11 cellular contexts compared by ENCODE assay signal in genomic region chr1:111227434-111227833, GRCh38. TPM values are rescaled to one million over a fixed set of nuclear protein-coding genes. Genes with fewer than 3 reads are reported as not detected.
DNase-seq lines count a peak whose midpoint lies in the region; ATAC-seq and TF ChIP-seq lines count a peak whose summit lies in the region.
"Had no signal": no experiment of that assay in that cellular context is flagged by ENCODE, and none has a peak within 500 bp of the region (broad histone marks: within the 10 kb centered on the region; RNA-seq: fewer than 3 reads in every experiment).

CHI3L2 (plus strand) TSS chr1:111227713; CDS start chr1:111227730, 17 bp downstream.

- H3K36me3 ChIP-seq in mammary epithelial cell (ENCODE audit: insufficient read depth, low read length) (no peaks in the 10 kb centered on the region), lung (ENCODE audit: control insufficient read depth in 2 of 2, insufficient read depth in 2 of 2, low read length in 2 of 2) (no peaks in the 10 kb centered on the region), thyroid gland (no peaks in the 10 kb centered on the region)

- H3K9me3 Mint-ChIP-seq in activated CD4-positive, alpha-beta memory T cell treated with anti-CD3 and anti-CD28 coated beads for 36 hours, result no peaks in the 10 kb centered on the region
- H3K9me3 Mint-ChIP-seq in activated CD4-positive, alpha-beta memory T cell treated with anti-CD3 and anti-CD28 coated beads, Interleukin-2, amount 10 ng/mL, durations not matched to agents 7 days and 5 days, result no peaks in the 10 kb centered on the region

- H4K20me1 ChIP-seq in mammary epithelial cell (ENCODE audit: insufficient read depth, low read length), result no peaks in the 10 kb centered on the region

- dilution Hi-C loops in mammary epithelial cell (cut with HindIII; ENCODE audit: low sequenced_read_pairs), result loop anchor here (5.0 kb wide), 1 partner anchor 100 kb away; no protein-coding TSS in a partner anchor

- H3K4me3 Mint-ChIP-seq in activated CD4-positive, alpha-beta memory T cell treated with anti-CD3 and anti-CD28 coated beads for 36 hours, result no peak within 1 kb of the TSS
- no peak within 1 kb of the TSS for H3K4me3 Mint-ChIP-seq in activated CD4-positive, alpha-beta memory T cell treated with anti-CD3 and anti-CD28 coated beads, Interleukin-2, amount 10 ng/mL, durations not matched to agents 7 days and 5 days

- no peaks in the 10 kb centered on the region for H3K27me3 Mint-ChIP-seq in activated CD4-positive, alpha-beta memory T cell treated with anti-CD3 and anti-CD28 coated beads for 36 hours
- no peaks in the 10 kb centered on the region for H3K27me3 Mint-ChIP-seq in activated CD4-positive, alpha-beta memory T cell treated with anti-CD3 and anti-CD28 coated beads, Interleukin-2, amount 10 ng/mL, durations not matched to agents 7 days and 5 days

- intact Hi-C loops in activated CD4-positive, alpha-beta memory T cell treated with anti-CD3 and anti-CD28 coated beads for 36 hours (cut with micrococcal nuclease), result no loop called here
- intact Hi-C loops in mammary epithelial cell (cut with micrococcal nuclease), result no loop called here
- intact Hi-C loops in thyroid gland (cut with DNase I), result no loop called here

- peak within 1 kb of the TSS; percentile 42 for H3K27ac Mint-ChIP-seq in activated CD4-positive, alpha-beta memory T cell treated with anti-CD3 and anti-CD28 coated beads for 36 hours
- no peak within 1 kb of the TSS for H3K27ac Mint-ChIP-seq in activated CD4-positive, alpha-beta memory T cell treated with anti-CD3 and anti-CD28 coated beads, Interleukin-2, amount 10 ng/mL, durations not matched to agents 7 days and 5 days

- no peaks in the 10 kb centered on the region for H3K36me3 Mint-ChIP-seq in activated CD4-positive, alpha-beta memory T cell treated with anti-CD3 and anti-CD28 coated beads for 36 hours
- H3K36me3 Mint-ChIP-seq in activated CD4-positive, alpha-beta memory T cell treated with anti-CD3 and anti-CD28 coated beads, Interleukin-2, amount 10 ng/mL, durations not matched to agents 7 days and 5 days (ENCODE audit: low read depth), result peaks cover 3% of the 10 kb centered on the region

- POLR2A ChIA-PET in activated CD4-positive, alpha-beta memory T cell treated with anti-CD3 and anti-CD28 coated beads for 36 hours (lab: Charles Lee), result interaction anchor here (0.7 kb wide), 1 partner anchor 8 kb away, joined by 5 read pairs; no protein-coding TSS in a partner anchor
- POLR2A ChIA-PET in activated CD4-positive, alpha-beta memory T cell treated with anti-CD3 and anti-CD28 coated beads, Interleukin-2, amount 10 ng/mL, durations not matched to agents 7 days and 5 days (lab: Charles Lee), result interaction anchor here (0.7 to 3.5 kb wide), 3 partner anchors 9 to 24 kb away, joined by 3 to 28 read pairs (median 7); no protein-coding TSS in a partner anchor

- H2AFZ ChIP-seq in mammary epithelial cell (ENCODE audit: low read depth, low read length), result peak within 1 kb of the TSS; percentile 71

- H3K27me3 ChIP-seq in mammary epithelial cell (ENCODE audit: insufficient read depth, low read length) (no peaks in the 10 kb centered on the region), lung (ENCODE audit: control insufficient read depth, insufficient read depth) (no peaks in the 10 kb centered on the region), thyroid gland (no peaks in the 10 kb centered on the region)

- no peak for TF ChIP-seq POLR2A in thyroid gland (IDR thresholded peaks at IDR 0.05)

- no peaks in the 10 kb centered on the region for H3K79me2 ChIP-seq in mammary epithelial cell (ENCODE audit: insufficient read depth, low read length)

- in situ Hi-C loops in mammary epithelial cell (cut with MboI; ENCODE audit: low sequenced_read_pairs in 2 of 2), result loop anchor here in 1 of 2 donors (10.0 kb wide), 1 partner anchor 177 kb away; no protein-coding TSS in a partner anchor

- H3K9me3 ChIP-seq in mammary epithelial cell (replicated peaks; ENCODE audit: insufficient read depth, low read length) (no peaks in the 10 kb centered on the region), lung (ENCODE audit: control insufficient read depth in 2 of 2, insufficient read depth in 1 of 2, low read length in 1 of 2) (no peaks in the 10 kb centered on the region), thyroid gland (no peaks in the 10 kb centered on the region)

- ATAC-seq in lung (ENCODE audit: insufficient read depth, low FRiP score) (peak; percentile 51), HG03442 (IDR thresholded peaks at IDR 0.05; ENCODE audit: unreplicated experiment) (no peak)

- peaks cover 69% of the 10 kb centered on the region for H3K4me1 Mint-ChIP-seq in activated CD4-positive, alpha-beta memory T cell treated with anti-CD3 and anti-CD28 coated beads for 36 hours (ENCODE audit: low read depth)
- peaks cover 65% of the 10 kb centered on the region for H3K4me1 Mint-ChIP-seq in activated CD4-positive, alpha-beta memory T cell treated with anti-CD3 and anti-CD28 coated beads, Interleukin-2, amount 10 ng/mL, durations not matched to agents 7 days and 5 days

- 35% methylated on average over 3 of the region's 3 CpGs for WGBS in mammary epithelial cell (ENCODE audit: low coverage, missing lambda C conversion rate)
- WGBS in lung, 2 donors, result 45 to 46% methylated on average over 3 of the region's 3 CpGs
- 44 to 58% methylated on average over 3 of the region's 3 CpGs for WGBS in thyroid gland, 2 donors

- H3K4me2 ChIP-seq in mammary epithelial cell (ENCODE audit: insufficient read depth, low read depth, low read length), result peak within 1 kb of the TSS; percentile 34

- DNase-seq in activated CD4-positive, alpha-beta memory T cell treated with anti-CD3 and anti-CD28 coated beads for 36 hours, result no peak
- DNase-seq in activated CD4-positive, alpha-beta memory T cell treated with anti-CD3 and anti-CD28 coated beads, Interleukin-2, amount 10 ng/mL, durations not matched to agents 7 days and 5 days, result no peak
- DNase-seq in mammary epithelial cell (peak; percentile 54), lung (ENCODE audit: low spot score) (no peak), thyroid gland (no peak)
- no peak for DNase-seq in stimulated activated CD4-positive, alpha-beta T cell treated with anti-CD3 and anti-CD28 coated beads, Interleukin-4, amount 100 ng/mL, for 24 hours
- DNase-seq in stimulated activated CD8-positive, alpha-beta memory T cell treated with anti-CD3 and anti-CD28 coated beads, Interleukin-4, amount 100 ng/mL, for 48 hours, result no peak
- DNase-seq: effector CD8-positive, alpha-beta T cell; NCI-H446 treated with DMSO at 0.1 percent for 48 hours had no signal

- peak within 1 kb of the TSS; percentile 33 for H3K27ac ChIP-seq in mammary epithelial cell (ENCODE audit: insufficient read depth, low read depth, low read length)
- no peak within 1 kb of the TSS for H3K27ac ChIP-seq in lung (ENCODE audit: low read depth in 1 of 2, low read length in 1 of 2)
- peak within 1 kb of the TSS; percentile 77 to 94 (median 87) for H3K27ac ChIP-seq in thyroid gland
- H3K27ac ChIP-seq: VCaP had no signal

- CTCF ChIA-PET in activated CD4-positive, alpha-beta memory T cell treated with anti-CD3 and anti-CD28 coated beads for 36 hours (lab: Charles Lee), result interaction anchor here (0.7 to 12.9 kb wide), 5 partner anchors 12 to 542 kb away, joined by 3 to 169 read pairs (median 3); no protein-coding TSS in a partner anchor
- CTCF ChIA-PET in activated CD4-positive, alpha-beta memory T cell treated with anti-CD3 and anti-CD28 coated beads, Interleukin-2, amount 10 ng/mL, durations not matched to agents 7 days and 5 days (lab: Charles Lee), result no interaction called here
- CTCF ChIA-PET in mammary epithelial cell (lab: Charles Lee; ENCODE audit: low non-redundant PET), result no interaction called here

- BruUV-seq in mammary epithelial cell (replicated peaks; lab: Mats Ljungman, UMichigan), result no TSS peak

- TF ChIP-seq CTCF in mammary epithelial cell (conservative IDR thresholded peaks at IDR 0.05 in 1 of 2, IDR thresholded peaks at IDR 0.05 in 1 of 2; ENCODE audit: extremely low read depth in 1 of 2, insufficient read depth in 1 of 2, low read depth in 1 of 2, low read length in 2 of 2), result no peak
- no peak for TF ChIP-seq CTCF in lung (IDR thresholded peaks at IDR 0.05; ENCODE audit: control extremely low read depth, extremely low read depth)
- TF ChIP-seq CTCF in thyroid gland (IDR thresholded peaks at IDR 0.05), result no peak

- peak within 1 kb of the TSS; percentile 39 for H3K9ac ChIP-seq in mammary epithelial cell (ENCODE audit: insufficient read depth, low read length)

- H3K4me3 ChIP-seq in mammary epithelial cell (replicated peaks in 1 of 3; ENCODE audit: insufficient read depth in 1 of 3, low read depth in 2 of 3, low read length in 3 of 3) (no peak within 1 kb of the TSS), lung (no peak within 1 kb of the TSS), thyroid gland (replicated peaks in 1 of 3) (no peak within 1 kb of the TSS)

- H3K4me1 ChIP-seq in mammary epithelial cell (ENCODE audit: insufficient read depth, low read length), result peaks cover 33% of the 10 kb centered on the region
- H3K4me1 ChIP-seq in lung (ENCODE audit: control insufficient read depth in 2 of 2, insufficient read depth in 2 of 2, low read length in 2 of 2), result peaks cover 0 to 5% of the 10 kb centered on the region in 2 donors
- peaks cover 34 to 41% of the 10 kb centered on the region in 2 donors for H3K4me1 ChIP-seq in thyroid gland

RNA-seq across cellular contexts. Expression of gene CHI3L2, which starts in this region (rescaled TPM):
- 1 to 10 TPM; 2.2 to 2.8 TPM for total RNA-seq in activated CD4-positive, alpha-beta memory T cell treated with anti-CD3 and anti-CD28 coated beads for 36 hours
- 1 to 10 TPM; 8.5 to 9.0 TPM for total RNA-seq in activated CD4-positive, alpha-beta memory T cell treated with anti-CD3 and anti-CD28 coated beads, Interleukin-2, amount 10 ng/mL, durations not matched to agents 7 days and 5 days
- total RNA-seq in mammary epithelial cell (1 to 10 TPM in 1 of 2 donors, under 1 TPM in 1; 0.87 to 1.0 TPM), lung (100 to 1,000 TPM in 1 of 2 donors, 10 to 100 TPM in 1; 30.1 to 298 TPM), thyroid gland (10 to 100 TPM in 2 of 4 donors, 1 to 10 TPM in 2; 4.2 to 25.7 (median 11.8) TPM)
- polyA plus RNA-seq in mammary epithelial cell (0.58 TPM), lung (100 to 1,000 TPM in 1 of 2 donors, 10 to 100 TPM in 1; 75.6 to 206 TPM)
- polyA minus RNA-seq in mammary epithelial cell, result 3.5 TPM

Comparison
In these comparisons a context has a peak if more than half of its experiments do, and no peak if none do; other contexts are left out.
1. RNA of gene CHI3L2 (polyA plus RNA-seq): 75.6 to 206 TPM in lung; 0.58 TPM in mammary epithelial cell (single experiment); every median in the first group is over 10 times any median in the second.
2. H3K27ac ChIP-seq: peak in mammary epithelial cell (single experiment) and thyroid gland (3 of 3); none in lung (0 of 2).